Comparison of ENCODE assay signal across 8 cellular contexts in the genomic region with DNA sequence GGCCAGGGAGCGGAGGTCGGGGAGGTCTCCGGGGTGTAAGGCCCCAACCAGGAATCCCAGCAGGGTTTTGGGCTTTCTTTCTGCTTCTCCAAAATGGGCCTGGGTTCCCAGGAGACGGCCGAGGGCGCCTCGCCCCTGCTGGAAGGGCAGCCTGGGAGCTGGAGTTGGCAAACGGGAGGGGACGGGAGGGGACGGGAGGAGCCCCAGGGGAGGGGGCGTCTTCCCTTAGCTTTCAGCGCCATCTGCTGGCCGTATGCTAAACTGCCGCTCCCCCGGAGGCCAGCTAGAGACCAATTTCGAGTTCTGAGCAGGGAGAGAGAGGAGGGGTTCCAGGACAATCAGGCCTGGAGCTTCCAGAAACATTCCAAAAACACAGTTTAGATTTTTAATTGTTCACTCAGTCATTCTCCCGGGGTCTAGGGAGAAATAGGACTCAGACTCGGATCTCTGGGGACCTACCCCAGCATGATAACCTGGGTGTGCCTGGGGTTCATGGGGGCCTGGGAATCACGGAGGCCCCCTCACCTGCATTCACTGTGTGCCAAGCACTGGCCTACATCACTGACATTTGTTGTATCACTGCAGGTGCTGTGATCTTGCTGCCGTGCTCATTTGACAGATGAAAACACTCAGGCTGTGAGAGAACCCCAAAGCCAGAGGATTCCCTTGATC. TPM values are rescaled to one million over a fixed set of nuclear protein-coding genes. Genes with fewer than 3 reads are reported as not detected.
DNase-seq lines count a peak whose midpoint lies in the region; ATAC-seq and TF ChIP-seq lines count a peak whose summit lies in the region.

No MANE protein-coding gene starts in this region.

- no peak overlapping the region for H3K4me3 Mint-ChIP-seq in activated naive CD4-positive, alpha-beta T cell treated with anti-CD3 and anti-CD28 coated beads, Interleukin-2, amount 50 U/mL, for 24 hours

- TF ChIP-seq POLR2A in NB4 (IDR thresholded peaks at IDR 0.05; ENCODE audit: extremely low read depth, insufficient read length): no peak
- no peak for TF ChIP-seq POLR2A in vagina (IDR thresholded peaks at IDR 0.05)

- H3K36me3 ChIP-seq in cardiac muscle cell (no peaks in the 10 kb centered on the region), vagina (no peaks in the 10 kb centered on the region)

- H3K27ac ChIP-seq in cardiac muscle cell (no peak overlapping the region), vagina (no peak overlapping the region)

- no peaks in the 10 kb centered on the region for H3K36me3 Mint-ChIP-seq in activated naive CD4-positive, alpha-beta T cell treated with anti-CD3 and anti-CD28 coated beads, Interleukin-2, amount 50 U/mL, for 24 hours

- no peaks in the 10 kb centered on the region for H3K4me1 Mint-ChIP-seq in activated naive CD4-positive, alpha-beta T cell treated with anti-CD3 and anti-CD28 coated beads, Interleukin-2, amount 50 U/mL, for 24 hours

- H3K27me3 Mint-ChIP-seq in activated naive CD4-positive, alpha-beta T cell treated with anti-CD3 and anti-CD28 coated beads, Interleukin-2, amount 50 U/mL, for 24 hours: peaks cover 12% of the 10 kb centered on the region

- peak overlapping the region; percentile 30 for H3K27ac Mint-ChIP-seq in activated naive CD4-positive, alpha-beta T cell treated with anti-CD3 and anti-CD28 coated beads, Interleukin-2, amount 50 U/mL, for 24 hours

- peaks cover 5% of the 10 kb centered on the region for H3K27me3 ChIP-seq in cardiac muscle cell
- no peaks in the 10 kb centered on the region for H3K27me3 ChIP-seq in vagina

- H3K9me3 Mint-ChIP-seq in activated naive CD4-positive, alpha-beta T cell treated with anti-CD3 and anti-CD28 coated beads, Interleukin-2, amount 50 U/mL, for 24 hours: no peaks in the 10 kb centered on the region

- peaks cover 17% of the 10 kb centered on the region for H3K4me1 ChIP-seq in cardiac muscle cell (ENCODE audit: low read depth)
- no peaks in the 10 kb centered on the region for H3K4me1 ChIP-seq in vagina

- intact Hi-C loops in vagina (cut with DNase I): loop anchor here (1.0 to 5.0 kb wide), 3 partner anchors 80 to 1660 kb away; no protein-coding TSS in a partner anchor

- peak; percentile 93 for DNase-seq in GM03348 (ENCODE audit: low spot score)
- peak; percentile 77 for DNase-seq in NB4 (ENCODE audit: low read depth)
- peak; percentile 46 for DNase-seq in SKM-1 treated with dmso at 0.1 percent for 144 hours (lab: John Stamatoyannopoulos, UW; ENCODE audit: unreplicated experiment)
- DNase-seq in cardiac muscle cell (ENCODE audit: low read depth in 1 of 2, low spot score in 1 of 2): peak; percentile 81 to 93
- peak; percentile 73 for DNase-seq in putamen (ENCODE audit: low spot score)
- DNase-seq in vagina (ENCODE audit: extremely low spot score in 2 of 2): no peak

- H3K4me3 ChIP-seq in NB4 (ENCODE audit: low read depth, low read length): no peak overlapping the region
- H3K4me3 ChIP-seq in cardiac muscle cell: no peak overlapping the region
- no peak overlapping the region for H3K4me3 ChIP-seq in vagina

- H3K9me3 ChIP-seq in cardiac muscle cell (ENCODE audit: low read depth) (no peaks in the 10 kb centered on the region), vagina (no peaks in the 10 kb centered on the region)

- no peak for ATAC-seq in GM19023 (IDR thresholded peaks at IDR 0.05; ENCODE audit: unreplicated experiment)

- TF ChIP-seq CTCF in NB4 (IDR thresholded peaks at IDR 0.05; ENCODE audit: low read depth, low read length): peak; percentile 71
- peak; percentile 88 for TF ChIP-seq CTCF in cardiac muscle cell (IDR thresholded peaks at IDR 0.05; ENCODE audit: low read depth, low read length)
- TF ChIP-seq CTCF in vagina (IDR thresholded peaks at IDR 0.05): peak; percentile 85 to 96 (median 90)

RNA-seq across cellular contexts. Expression of a gene that starts 23.0 kb away (rescaled TPM):
- 12.5 and 18.6 TPM in 2 replicates for total RNA-seq in cardiac muscle cell
- 17.6 and 38.3 TPM in 2 replicates for polyA plus RNA-seq in cardiac muscle cell
- 15.5 TPM for total RNA-seq in vagina

Comparison
In these comparisons a context has a peak if more than half of its experiments do, and no peak if none do; other contexts are left out.
1. DNase-seq: peak in GM03348 (single experiment), NB4 (single experiment), SKM-1 treated with dmso at 0.1 percent for 144 hours (single experiment), cardiac muscle cell (2 of 2) and putamen (single experiment); none in vagina (0 of 2).
2. Peak in every context shown above with its lines, with median percentiles within 50 percentile points of each other: CTCF ChIP-seq.